In the genomic region with DNA sequence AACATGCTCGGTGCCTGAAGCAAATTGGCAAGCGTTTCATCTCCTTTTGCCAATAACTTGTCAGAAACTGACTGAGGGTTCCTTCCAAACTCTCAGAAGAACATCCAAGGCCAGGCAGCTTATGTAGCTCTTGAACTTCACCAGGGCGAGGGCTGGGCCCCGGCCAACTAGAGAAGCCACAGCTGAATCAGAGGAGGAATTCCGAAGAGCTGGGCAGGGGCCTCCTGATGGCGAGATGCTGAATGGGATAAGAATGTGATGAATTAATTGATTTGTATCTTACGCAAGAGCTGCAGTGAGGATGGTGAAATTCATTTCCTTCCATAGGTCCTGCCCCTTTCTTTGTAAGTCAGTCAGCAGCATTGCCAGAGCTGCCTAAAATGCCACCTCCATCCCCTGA, we compare ENCODE assay signal across 13 cellular contexts.
DNase-seq lines count a peak whose midpoint lies in the region; ATAC-seq and TF ChIP-seq lines count a peak whose summit lies in the region.
"Had no signal": no experiment of that assay in that cellular context is flagged by ENCODE, and none has a peak within 500 bp of the region (broad histone marks: within the 10 kb centered on the region; RNA-seq: fewer than 3 reads in every experiment).

No MANE protein-coding gene starts in this region.

- H3K4me1 ChIP-seq in adipocyte (ENCODE audit: control insufficient read depth, insufficient read depth, low read length) (no peaks in the 10 kb centered on the region), trophoblast cell (ENCODE audit: control insufficient read depth in 1 of 2, insufficient read depth in 2 of 2, low read length in 2 of 2) (peaks cover 0 to 3% of the 10 kb centered on the region in 2 experiments), transverse colon (no peaks in the 10 kb centered on the region)
- H3K4me1 ChIP-seq: SJSA1 had no signal

- no peak overlapping the region for H3K9ac ChIP-seq in adipocyte (ENCODE audit: low read length)
- H3K9ac ChIP-seq in trophoblast cell (ENCODE audit: low read length), result no peak overlapping the region

- in situ Hi-C loops in KBM-7 (cut with MboI; ENCODE audit: low pct_unique_long_range_greater_than_20kb, low sequenced_read_pairs) (no loop called here), transverse colon (cut with MboI; ENCODE audit: low pct_ligation_motif_present in 1 of 4, low pct_unique_long_range_greater_than_20kb in 1 of 4, low sequenced_read_pairs in 3 of 4) (no loop called here)

- no peak overlapping the region for H2BK5ac ChIP-seq in trophoblast cell (ENCODE audit: low read depth, low read length, poor library complexity)

- H3K4ac ChIP-seq in trophoblast cell (ENCODE audit: low read depth, low read length), result no peak overlapping the region

- H3K36me3 ChIP-seq in adipocyte (ENCODE audit: control insufficient read depth, insufficient read depth, low read length, severe bottlenecking), result no peaks in the 10 kb centered on the region
- no peaks in the 10 kb centered on the region for H3K36me3 ChIP-seq in trophoblast cell (ENCODE audit: control insufficient read depth in 1 of 2, insufficient read depth in 2 of 2, low read length in 2 of 2)
- no peaks in the 10 kb centered on the region for H3K36me3 ChIP-seq in transverse colon
- H3K36me3 ChIP-seq: SJSA1 had no signal

- no peak overlapping the region for H3K27ac Mint-ChIP-seq in mesothelial cell of epicardium
- H3K27ac Mint-ChIP-seq: activated CD4-positive, alpha-beta T cell treated with anti-CD3 and anti-CD28 coated beads, Interleukin-2, amount 10 ng/mL, durations not matched to agents 24 days and 14 days had no signal

- no peak overlapping the region for H3K14ac ChIP-seq in trophoblast cell (ENCODE audit: low read length)

- H3K27me3 Mint-ChIP-seq in mesothelial cell of epicardium (ENCODE audit: low read depth), result no peaks in the 10 kb centered on the region

- peaks cover 5% of the 10 kb centered on the region for H3K4me1 Mint-ChIP-seq in mesothelial cell of epicardium
- H3K4me1 Mint-ChIP-seq: activated CD4-positive, alpha-beta T cell treated with anti-CD3 and anti-CD28 coated beads, Interleukin-2, amount 10 ng/mL, durations not matched to agents 24 days and 14 days had no signal

- H3K79me1 ChIP-seq in trophoblast cell (ENCODE audit: low read length), result no peaks in the 10 kb centered on the region

- no peak overlapping the region for H2AK5ac ChIP-seq in trophoblast cell (ENCODE audit: low read length)

- H3K9me3 Mint-ChIP-seq in mesothelial cell of epicardium, result peaks cover 17% of the 10 kb centered on the region
- H3K9me3 Mint-ChIP-seq: activated CD4-positive, alpha-beta T cell treated with anti-CD3 and anti-CD28 coated beads, Interleukin-2, amount 10 ng/mL, durations not matched to agents 24 days and 14 days had no signal

- intact Hi-C loops in transverse colon (cut with DNase I; ENCODE audit: low total_unique reads), result no loop called here

- no peaks in the 10 kb centered on the region for H3K79me2 ChIP-seq in trophoblast cell (ENCODE audit: control insufficient read depth, insufficient read depth, low read length, poor library complexity)

- TF ChIP-seq CTCF in mesothelial cell of epicardium (IDR thresholded peaks at IDR 0.05; ENCODE audit: unreplicated experiment) (no peak), transverse colon (IDR thresholded peaks at IDR 0.05) (no peak)

- H4K91ac ChIP-seq in trophoblast cell (ENCODE audit: low read depth, low read length), result no peak overlapping the region

- H3K4me3 ChIP-seq in adipocyte (ENCODE audit: low read length) (no peak overlapping the region), trophoblast cell (ENCODE audit: low read depth, low read length) (no peak overlapping the region), transverse colon (no peak overlapping the region)
- H3K4me3 ChIP-seq: mucosa of descending colon, SJSA1 had no signal

- H2BK120ac ChIP-seq in trophoblast cell (ENCODE audit: insufficient read depth, low read length, poor library complexity), result no peak overlapping the region

- TF ChIP-seq POLR2A in transverse colon (IDR thresholded peaks at IDR 0.05), result no peak

- H3K4me2 ChIP-seq in trophoblast cell (ENCODE audit: low read length), result no peak overlapping the region

- H3K23ac ChIP-seq in trophoblast cell (ENCODE audit: low read length), result no peak overlapping the region

- WGBS in trophoblast cell (ENCODE audit: extremely low coverage, insufficient coverage, insufficient read length), result no CpG with 5 or more reads among the region's 7 CpGs
- WGBS in transverse colon (ENCODE audit: low coverage in 1 of 2), 2 donors, result 67 to 78% methylated on average over 5 to 7 of the region's 7 CpGs

- no peak overlapping the region for H4K8ac ChIP-seq in trophoblast cell (ENCODE audit: low read depth, low read length)

- H3K27ac ChIP-seq in trophoblast cell (ENCODE audit: low read depth, low read length) (no peak overlapping the region), transverse colon (no peak overlapping the region)
- H3K27ac ChIP-seq: SJSA1 had no signal

- H3K36me3 Mint-ChIP-seq in mesothelial cell of epicardium, result peaks cover 21% of the 10 kb centered on the region

- H3K27me3 ChIP-seq in adipocyte (replicated peaks; ENCODE audit: control insufficient read depth, insufficient read depth, low read length) (no peaks in the 10 kb centered on the region), trophoblast cell (ENCODE audit: insufficient read depth, low read length) (no peaks in the 10 kb centered on the region), transverse colon (no peaks in the 10 kb centered on the region)
- H3K27me3 ChIP-seq: SJSA1 had no signal

- ATAC-seq in GM18867 (IDR thresholded peaks at IDR 0.05; ENCODE audit: unreplicated experiment), result no peak
- ATAC-seq: mucosa of descending colon had no signal

- H3K4me3 Mint-ChIP-seq in mesothelial cell of epicardium, result no peak overlapping the region
- H3K4me3 Mint-ChIP-seq: activated CD4-positive, alpha-beta T cell treated with anti-CD3 and anti-CD28 coated beads, Interleukin-2, amount 10 ng/mL, durations not matched to agents 24 days and 14 days had no signal

- H2BK12ac ChIP-seq in trophoblast cell (ENCODE audit: low read length), result no peak overlapping the region

- H4K12ac ChIP-seq in trophoblast cell (ENCODE audit: low read depth, low read length), result no peak overlapping the region

- H3K9me3 ChIP-seq in adipocyte (ENCODE audit: control insufficient read depth, low read length), result no peaks in the 10 kb centered on the region
- H3K9me3 ChIP-seq in trophoblast cell (ENCODE audit: insufficient read depth, low read depth, low read length), result no peaks in the 10 kb centered on the region
- no peaks in the 10 kb centered on the region for H3K9me3 ChIP-seq in transverse colon
- H3K9me3 ChIP-seq: mucosa of descending colon, SJSA1 had no signal

- H2AFZ ChIP-seq in trophoblast cell (ENCODE audit: insufficient read depth, low read length, poor library complexity), result no peak overlapping the region

- DNase-seq in AG20443 (ENCODE audit: low spot score) (peak; percentile 92), KBM-7 (peak; percentile 40), adipocyte (ENCODE audit: low read depth) (peak; percentile 96), hepatic stellate cell (ENCODE audit: low spot score) (peak; percentile 26), trophoblast cell (no peak), mesothelial cell of epicardium (ENCODE audit: low spot score in 2 of 2, unreplicated experiment in 2 of 2) (no peak), transverse colon (no peak)
- DNase-seq: activated CD4-positive, alpha-beta T cell treated with anti-CD3 and anti-CD28 coated beads, Interleukin-2, amount 10 ng/mL, durations not matched to agents 24 days and 14 days; activated naive CD4-positive, alpha-beta T cell treated with Interleukin-2 at 50 U/mL for 16 hours; mucosa of descending colon; NCI-H2107 had no signal

- no peak for TF ChIP-seq EP300 in transverse colon (IDR thresholded peaks at IDR 0.05; ENCODE audit: low read depth)

- H3K18ac ChIP-seq in trophoblast cell (ENCODE audit: low read length), result no peak overlapping the region

Comparison
In these comparisons a context has a peak if more than half of its experiments do, and no peak if none do; other contexts are left out.
1. DNase-seq: peak in AG20443 (single experiment), KBM-7 (single experiment), adipocyte (single experiment) and hepatic stellate cell (single experiment); none in trophoblast cell (0 of 2), mesothelial cell of epicardium (0 of 2) and transverse colon (single experiment).